ENCODE assay signal across 8 cellular contexts in the genomic region with DNA sequence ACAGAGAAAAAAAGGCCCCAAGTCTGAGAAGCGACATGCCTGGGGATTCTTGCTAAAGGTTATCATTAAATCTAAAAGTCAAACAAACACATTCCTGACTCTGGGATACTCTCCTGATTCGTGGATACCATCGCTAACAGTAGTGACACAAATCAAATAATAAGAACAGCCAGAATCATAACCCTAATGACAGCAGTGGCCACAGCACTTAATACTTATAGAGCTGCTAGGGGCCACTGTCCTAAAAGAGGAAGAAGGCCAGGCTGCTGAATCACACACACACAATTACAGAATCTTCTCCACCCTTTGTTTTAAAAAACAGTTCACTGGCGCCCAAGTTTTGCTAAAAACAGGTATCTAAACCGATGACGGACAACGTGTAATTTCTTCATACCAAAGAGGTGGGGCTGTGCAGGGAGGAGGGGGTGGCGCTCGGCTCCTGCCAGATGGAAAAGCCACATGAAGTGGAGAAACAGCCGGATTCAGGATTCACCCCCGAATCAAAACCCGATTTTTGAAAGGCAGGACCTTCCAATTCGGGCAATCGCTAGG. TPM values are rescaled to one million over a fixed set of nuclear protein-coding genes. Genes with fewer than 3 reads are reported as not detected.
DNase-seq lines count a peak whose midpoint lies in the region; ATAC-seq and TF ChIP-seq lines count a peak whose summit lies in the region.

No MANE protein-coding gene starts in this region.

- H2BK5ac ChIP-seq in trophoblast cell (ENCODE audit: low read depth, low read length, poor library complexity) = peak overlapping the region; percentile 99

- H3K4ac ChIP-seq in trophoblast cell (ENCODE audit: low read depth, low read length) = peak overlapping the region; percentile 95

- peak overlapping the region; percentile 84 for H4K12ac ChIP-seq in trophoblast cell (ENCODE audit: low read depth, low read length)

- no peaks in the 10 kb centered on the region for H3K27me3 ChIP-seq in cardiac muscle cell
- H3K27me3 ChIP-seq in trophoblast cell (ENCODE audit: insufficient read depth, low read length) = no peaks in the 10 kb centered on the region

- peak overlapping the region; percentile 99 for H4K91ac ChIP-seq in trophoblast cell (ENCODE audit: low read depth, low read length)

- peaks cover 29% of the 10 kb centered on the region for H3K79me2 ChIP-seq in trophoblast cell (ENCODE audit: control insufficient read depth, insufficient read depth, low read length, poor library complexity)

- peaks cover 30% of the 10 kb centered on the region for H3K4me1 Mint-ChIP-seq in activated naive CD8-positive, alpha-beta T cell (ENCODE audit: low read depth)

- H2BK12ac ChIP-seq in trophoblast cell (ENCODE audit: low read length) = peak overlapping the region; percentile 84

- H3K9me3 ChIP-seq in cardiac muscle cell (ENCODE audit: low read depth) (no peaks in the 10 kb centered on the region), trophoblast cell (ENCODE audit: insufficient read depth, low read depth, low read length) (no peaks in the 10 kb centered on the region)

- intact Hi-C loops in Right ventricle myocardium inferior (cut with DNase I) (no loop called here), cardiac septum (cut with DNase I) (no loop called here)

- no peaks in the 10 kb centered on the region for H3K27me3 Mint-ChIP-seq in activated naive CD8-positive, alpha-beta T cell

- H4K8ac ChIP-seq in trophoblast cell (ENCODE audit: low read depth, low read length) = peak overlapping the region; percentile 95

- TF ChIP-seq CTCF in cardiac muscle cell (IDR thresholded peaks at IDR 0.05; ENCODE audit: low read depth, low read length) = no peak

- no peaks in the 10 kb centered on the region for H3K9me3 Mint-ChIP-seq in activated naive CD8-positive, alpha-beta T cell (ENCODE audit: low read depth)

- H3K23ac ChIP-seq in trophoblast cell (ENCODE audit: low read length) = no peak overlapping the region

- peak overlapping the region; percentile 97 for H2BK120ac ChIP-seq in trophoblast cell (ENCODE audit: insufficient read depth, low read length, poor library complexity)

- peaks cover 28% of the 10 kb centered on the region for H3K79me1 ChIP-seq in trophoblast cell (ENCODE audit: low read length)

- H3K4me3 Mint-ChIP-seq in activated naive CD8-positive, alpha-beta T cell = peak overlapping the region; percentile 92

- peak overlapping the region; percentile 77 for H2AFZ ChIP-seq in trophoblast cell (ENCODE audit: insufficient read depth, low read length, poor library complexity)

- peak overlapping the region; percentile 97 for H3K14ac ChIP-seq in trophoblast cell (ENCODE audit: low read length)

- H3K4me1 ChIP-seq in cardiac muscle cell (ENCODE audit: low read depth) (peaks cover 17% of the 10 kb centered on the region), trophoblast cell (ENCODE audit: control insufficient read depth in 1 of 2, insufficient read depth in 2 of 2, low read length in 2 of 2) (peaks cover 0 to 13% of the 10 kb centered on the region in 2 experiments)

- H3K4me3 ChIP-seq in cardiac muscle cell = peak overlapping the region; percentile 74
- H3K4me3 ChIP-seq in trophoblast cell (ENCODE audit: low read depth, low read length) = peak overlapping the region; percentile 76

- peak overlapping the region; percentile 95 for H3K18ac ChIP-seq in trophoblast cell (ENCODE audit: low read length)

- H3K36me3 Mint-ChIP-seq in activated naive CD8-positive, alpha-beta T cell = peaks cover 3% of the 10 kb centered on the region

- H3K36me3 ChIP-seq in cardiac muscle cell (no peaks in the 10 kb centered on the region), trophoblast cell (ENCODE audit: control insufficient read depth in 1 of 2, insufficient read depth in 2 of 2, low read length in 2 of 2) (peaks cover 2 to 7% of the 10 kb centered on the region in 2 experiments)

- no CpG with 5 or more reads among the region's 14 CpGs for WGBS in trophoblast cell (ENCODE audit: extremely low coverage, insufficient coverage, insufficient read length)

- ATAC-seq in Right ventricle myocardium inferior = peak; percentile 59
- ATAC-seq in HG02588 (IDR thresholded peaks at IDR 0.05; ENCODE audit: unreplicated experiment) = no peak

- DNase-seq in Right ventricle myocardium inferior (ENCODE audit: missing footprints) (no peak), cardiac septum (ENCODE audit: low spot score) (no peak), NCI-H2227 treated with DMSO at 0.1 percent for 48 hours (lab: John Stamatoyannopoulos, UW) (peak; percentile 9), cardiac muscle cell (ENCODE audit: low read depth in 1 of 2, low spot score in 1 of 2) (peak; percentile 39 to 58), trophoblast cell (peak; percentile 68 to 76), NCI-H2196 (lab: John Stamatoyannopoulos, UW; ENCODE audit: unreplicated experiment) (no peak)

- peak overlapping the region; percentile 79 for H3K27ac Mint-ChIP-seq in activated naive CD8-positive, alpha-beta T cell

- peak overlapping the region; percentile 62 for H2AK5ac ChIP-seq in trophoblast cell (ENCODE audit: low read length)

- H3K9ac ChIP-seq in trophoblast cell (ENCODE audit: low read length) = peak overlapping the region; percentile 81

- peak overlapping the region; percentile 72 for H3K4me2 ChIP-seq in trophoblast cell (ENCODE audit: low read length)

- H3K27ac ChIP-seq in cardiac muscle cell = peak overlapping the region; percentile 99
- H3K27ac ChIP-seq in trophoblast cell (ENCODE audit: low read depth, low read length) = peak overlapping the region; percentile 99

RNA-seq across cellular contexts. Expression of a gene that starts 1.1 kb away (rescaled TPM):
- total RNA-seq in Right ventricle myocardium inferior (110 TPM), cardiac septum (107 TPM), cardiac muscle cell (29.1 and 46.3 TPM in 2 replicates)
- polyA plus RNA-seq in cardiac muscle cell = 29.6 and 40.0 TPM in 2 replicates
- 101 and 104 TPM in 2 replicates for polyA plus RNA-seq in trophoblast cell (2013)

Comparison
In these comparisons a context has a peak if more than half of its experiments do, and no peak if none do; other contexts are left out.
1. DNase-seq: peak in NCI-H2227 treated with DMSO at 0.1 percent for 48 hours (single experiment), cardiac muscle cell (2 of 2) and trophoblast cell (2 of 2); none in Right ventricle myocardium inferior (single experiment), cardiac septum (single experiment) and NCI-H2196 (single experiment).